ENCODE assay signal across 8 cellular contexts in genomic region chr17:44097110-44097810, GRCh38. TPM values are rescaled to one million over a fixed set of nuclear protein-coding genes. Genes with fewer than 3 reads are reported as not detected.
DNase-seq lines count a peak whose midpoint lies in the region; ATAC-seq and TF ChIP-seq lines count a peak whose summit lies in the region.

No MANE protein-coding gene starts in this region.

- no peak for TF ChIP-seq CTCF in upper lobe of right lung (IDR thresholded peaks at IDR 0.05)

- intact Hi-C loops in upper lobe of right lung (cut with DNase I) = no loop called here

- H3K4me1 ChIP-seq in HUES48 (ENCODE audit: control insufficient read depth, insufficient read depth, low read length) (peaks cover 13% of the 10 kb centered on the region), upper lobe of right lung (peaks cover 28% of the 10 kb centered on the region)

- H3K27me3 ChIP-seq in HUES48 (ENCODE audit: control insufficient read depth, insufficient read depth, low read length) (no peaks in the 10 kb centered on the region), upper lobe of right lung (no peaks in the 10 kb centered on the region)

- H3K27ac ChIP-seq in HUES48 (ENCODE audit: low read depth, low read length) = peak overlapping the region; percentile 98
- H3K27ac ChIP-seq in upper lobe of right lung = peak overlapping the region; percentile 90

- H3K4me3 ChIP-seq in HUES48 (ENCODE audit: low read depth, low read length) = no peak overlapping the region
- no peak overlapping the region for H3K4me3 ChIP-seq in upper lobe of right lung

- H3K9me3 ChIP-seq in HUES48 (ENCODE audit: control insufficient read depth, insufficient read depth, low read length) = no peaks in the 10 kb centered on the region
- H3K9me3 ChIP-seq in upper lobe of right lung = no peaks in the 10 kb centered on the region

- H3K9ac ChIP-seq in HUES48 (ENCODE audit: low read depth, low read length) = no peak overlapping the region

- H3K36me3 ChIP-seq in HUES48 (ENCODE audit: control insufficient read depth, insufficient read depth, low read length) (peaks cover 10% of the 10 kb centered on the region), upper lobe of right lung (peaks cover 13% of the 10 kb centered on the region)

- peak; percentile 92 for ATAC-seq in left lobe of liver
- peak; percentile 1 for ATAC-seq in upper lobe of right lung
- ATAC-seq in HG02623 (IDR thresholded peaks at IDR 0.05; ENCODE audit: unreplicated experiment) = no peak
- no peak for ATAC-seq in HG03565 (IDR thresholded peaks at IDR 0.05; ENCODE audit: unreplicated experiment)

- DNase-seq in cerebellar nuclear complex (lab: John Stamatoyannopoulos, UW) (peak; percentile 80 to 86), left lobe of liver (ENCODE audit: low spot score) (peak; percentile 97), upper lobe of right lung (no peak), NCI-H82 (lab: John Stamatoyannopoulos, UW) (no peak), NCI-H2196 (lab: John Stamatoyannopoulos, UW; ENCODE audit: unreplicated experiment) (no peak)

RNA-seq across cellular contexts. Expression of gene HDAC5, which starts 26.2 kb away (rescaled TPM):
- 16.8 TPM for total RNA-seq in left lobe of liver
- 55.3 TPM for total RNA-seq in upper lobe of right lung

RNA-seq across cellular contexts. Expression of gene G6PC3, which starts 26.7 kb away (rescaled TPM):
- total RNA-seq in left lobe of liver (8.9 TPM), upper lobe of right lung (39.7 TPM)

RNA-seq across cellular contexts. Expression of gene LSM12, which starts 30.8 kb away (rescaled TPM):
- total RNA-seq in left lobe of liver = 22.6 TPM
- 39.8 TPM for total RNA-seq in upper lobe of right lung

RNA-seq across cellular contexts. Expression of gene HROB, which starts 44.5 kb away (rescaled TPM):
- total RNA-seq in left lobe of liver (0.38 TPM), upper lobe of right lung (0.35 TPM)

Comparison
In these comparisons a context has a peak if more than half of its experiments do, and no peak if none do; other contexts are left out.
1. DNase-seq: peak in cerebellar nuclear complex (2 of 2) and left lobe of liver (single experiment); none in upper lobe of right lung (single experiment), NCI-H82 (single experiment) and NCI-H2196 (single experiment).
2. ATAC-seq: peak in left lobe of liver (single experiment) and upper lobe of right lung (single experiment); none in HG02623 (single experiment) and HG03565 (single experiment).